In the genomic region with DNA sequence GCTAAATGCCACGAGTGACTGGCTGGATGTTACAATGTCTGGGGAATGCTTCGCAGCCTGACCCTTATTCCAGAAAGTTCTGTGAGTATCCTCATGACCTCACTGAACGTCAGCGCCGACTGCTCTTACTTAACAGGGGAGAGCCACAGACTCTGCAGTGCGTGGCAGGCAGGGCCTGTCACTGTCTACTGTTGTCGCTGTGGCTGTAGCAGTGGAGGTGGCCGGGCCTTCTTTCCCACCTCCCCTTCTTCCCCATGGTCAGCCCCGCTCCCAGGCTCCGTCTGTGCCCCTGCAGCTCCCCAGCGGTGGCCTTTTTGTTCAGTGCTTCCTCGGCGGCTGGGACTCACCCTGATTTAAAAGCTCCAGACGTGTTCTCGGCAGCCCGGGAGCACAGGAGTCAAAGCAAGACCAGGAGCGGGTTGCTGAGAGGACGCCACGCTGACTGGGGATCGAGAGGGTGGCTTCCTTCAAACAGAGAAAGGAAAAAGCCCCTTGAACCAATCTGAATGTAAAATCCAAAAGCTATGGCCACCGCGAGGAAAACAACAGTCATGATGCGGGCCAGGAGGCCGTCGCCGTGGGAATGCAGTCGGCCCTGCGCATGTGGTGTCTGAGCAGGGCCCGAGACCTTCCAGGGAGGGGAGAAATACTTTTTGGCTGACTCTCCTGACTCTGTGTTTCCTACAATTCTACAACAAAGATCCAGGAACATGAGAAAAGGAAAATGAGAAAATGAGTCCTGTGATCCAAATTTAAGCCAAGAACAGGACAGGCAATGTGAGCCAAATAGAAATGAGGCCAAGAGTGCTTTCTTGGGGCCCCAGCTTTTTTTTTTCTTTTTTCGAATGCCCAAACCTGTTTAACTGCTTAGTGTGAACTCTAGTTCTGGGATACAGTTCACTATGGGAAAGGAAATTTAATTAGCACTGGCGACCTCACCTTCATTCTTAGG, we compare ENCODE assay signal across 9 cellular contexts. TPM values are rescaled to one million over a fixed set of nuclear protein-coding genes. Genes with fewer than 3 reads are reported as not detected.
DNase-seq lines count a peak whose midpoint lies in the region; ATAC-seq and TF ChIP-seq lines count a peak whose summit lies in the region.
"Had no signal": no experiment of that assay in that cellular context is flagged by ENCODE, and none has a peak within 500 bp of the region (broad histone marks: within the 10 kb centered on the region; RNA-seq: fewer than 3 reads in every experiment).

No MANE protein-coding gene starts in this region.

- H3K27ac ChIP-seq in lower lobe of right lung (peak overlapping the region; percentile 94), suprapubic skin (peak overlapping the region; percentile 97)

- no peak overlapping the region for H3K4me3 Mint-ChIP-seq in dendritic cell treated with granulocyte-macrophage colony-stimulating factor and Interleukin-4, amounts not matched to agents 40 ng/mL and 50 ng/mL, for 4 days
- H3K4me3 Mint-ChIP-seq in activated CD8-positive, alpha-beta T cell treated with anti-CD3 and anti-CD28 coated beads for 36 hours = no peak overlapping the region

- TF ChIP-seq POLR2A in suprapubic skin (IDR thresholded peaks at IDR 0.05) = peak in 1 of 2 donors; percentile 86

- peak overlapping the region; percentile 65 for H3K27ac Mint-ChIP-seq in dendritic cell treated with granulocyte-macrophage colony-stimulating factor and Interleukin-4, amounts not matched to agents 40 ng/mL and 50 ng/mL, for 4 days
- H3K27ac Mint-ChIP-seq in activated CD8-positive, alpha-beta T cell treated with anti-CD3 and anti-CD28 coated beads for 36 hours = no peak overlapping the region

- 31% methylated on average over 31 of the region's 31 CpGs for WGBS in suprapubic skin

- TF ChIP-seq EP300 in Ishikawa (IDR thresholded peaks at IDR 0.05; ENCODE audit: borderline replicate concordance) = no peak
- TF ChIP-seq EP300 in suprapubic skin (IDR thresholded peaks at IDR 0.05) = peak; percentile 62

- no peaks in the 10 kb centered on the region for H3K9me3 Mint-ChIP-seq in dendritic cell treated with granulocyte-macrophage colony-stimulating factor and Interleukin-4, amounts not matched to agents 40 ng/mL and 50 ng/mL, for 4 days
- H3K9me3 Mint-ChIP-seq in activated CD8-positive, alpha-beta T cell treated with anti-CD3 and anti-CD28 coated beads for 36 hours = no peaks in the 10 kb centered on the region

- no peak for TF ChIP-seq RAD21 in Ishikawa (IDR thresholded peaks at IDR 0.05; ENCODE audit: low read depth)

- H3K27me3 Mint-ChIP-seq in dendritic cell treated with granulocyte-macrophage colony-stimulating factor and Interleukin-4, amounts not matched to agents 40 ng/mL and 50 ng/mL, for 4 days = no peaks in the 10 kb centered on the region
- H3K27me3 Mint-ChIP-seq in activated CD8-positive, alpha-beta T cell treated with anti-CD3 and anti-CD28 coated beads for 36 hours = peaks cover 8% of the 10 kb centered on the region

- H3K4me1 ChIP-seq in lower lobe of right lung (peaks cover 90% of the 10 kb centered on the region), suprapubic skin (peaks cover 81% of the 10 kb centered on the region)

- H3K36me3 Mint-ChIP-seq in dendritic cell treated with granulocyte-macrophage colony-stimulating factor and Interleukin-4, amounts not matched to agents 40 ng/mL and 50 ng/mL, for 4 days (ENCODE audit: low read depth) = no peaks in the 10 kb centered on the region
- H3K36me3 Mint-ChIP-seq in activated CD8-positive, alpha-beta T cell treated with anti-CD3 and anti-CD28 coated beads for 36 hours (ENCODE audit: low read depth) = no peaks in the 10 kb centered on the region

- DNase-seq in lower lobe of right lung (no peak), suprapubic skin (ENCODE audit: low spot score in 2 of 2) (peak; percentile 89), NCI-H2107 treated with DMSO at 0.1 percent for 48 hours (lab: John Stamatoyannopoulos, UW; ENCODE audit: unreplicated experiment) (no peak), NCI-H2196 treated with DMSO at 0.1 percent for 48 hours (lab: John Stamatoyannopoulos, UW; ENCODE audit: unreplicated experiment) (no peak), NCI-H524 (lab: John Stamatoyannopoulos, UW) (no peak)
- DNase-seq in activated CD8-positive, alpha-beta T cell treated with anti-CD3 and anti-CD28 coated beads for 36 hours = no peak
- DNase-seq: stimulated activated CD4-positive, alpha-beta T cell treated with anti-CD3 and anti-CD28 coated beads, Interleukin-2, amount 100 ng/mL, for 48 hours had no signal

- H3K36me3 ChIP-seq in lower lobe of right lung (no peaks in the 10 kb centered on the region), suprapubic skin (no peaks in the 10 kb centered on the region)

- H3K4me3 ChIP-seq in lower lobe of right lung = peak overlapping the region; percentile 14
- peak overlapping the region; percentile 30 for H3K4me3 ChIP-seq in suprapubic skin

- no peaks in the 10 kb centered on the region for H3K9me3 ChIP-seq in lower lobe of right lung
- H3K9me3 ChIP-seq in suprapubic skin = no peaks in the 10 kb centered on the region

- peaks cover 63% of the 10 kb centered on the region for H3K4me1 Mint-ChIP-seq in dendritic cell treated with granulocyte-macrophage colony-stimulating factor and Interleukin-4, amounts not matched to agents 40 ng/mL and 50 ng/mL, for 4 days (ENCODE audit: low read depth)
- H3K4me1 Mint-ChIP-seq in activated CD8-positive, alpha-beta T cell treated with anti-CD3 and anti-CD28 coated beads for 36 hours (ENCODE audit: low read depth) = peaks cover 14% of the 10 kb centered on the region

- TF ChIP-seq CTCF in lower lobe of right lung (IDR thresholded peaks at IDR 0.05) (no peak), suprapubic skin (IDR thresholded peaks at IDR 0.05) (no peak)
- TF ChIP-seq CTCF in activated CD8-positive, alpha-beta T cell treated with anti-CD3 and anti-CD28 coated beads for 36 hours (IDR thresholded peaks at IDR 0.05) = no peak

- POLR2A ChIA-PET in activated CD8-positive, alpha-beta T cell treated with anti-CD3 and anti-CD28 coated beads for 36 hours (lab: Charles Lee) = interaction anchor here (1.6 kb wide), 1 partner anchor 13 kb away, joined by 3 read pairs; no protein-coding TSS in a partner anchor

- peak; percentile 21 to 22 for ATAC-seq in lower lobe of right lung
- no peak for ATAC-seq in activated CD8-positive, alpha-beta T cell treated with anti-CD3 and anti-CD28 coated beads for 36 hours

- CTCF ChIA-PET in activated CD8-positive, alpha-beta T cell treated with anti-CD3 and anti-CD28 coated beads for 36 hours (lab: Charles Lee) = interaction anchor here (1.0 to 3.7 kb wide), 3 partner anchors 10 to 14 kb away, joined by 3 to 13 read pairs (median 6); no protein-coding TSS in a partner anchor

- intact Hi-C loops in dendritic cell treated with granulocyte-macrophage colony-stimulating factor and Interleukin-4, amounts not matched to agents 40 ng/mL and 50 ng/mL, for 4 days (cut with micrococcal nuclease) = loop anchor here (5.0 kb wide), 1 partner anchor 34 kb away; no protein-coding TSS in a partner anchor
- intact Hi-C loops in lower lobe of right lung (cut with DNase I) = no loop called here
- intact Hi-C loops in activated CD8-positive, alpha-beta T cell treated with anti-CD3 and anti-CD28 coated beads for 36 hours (cut with micrococcal nuclease) = no loop called here

- H3K27me3 ChIP-seq in lower lobe of right lung (ENCODE audit: low read depth) (no peaks in the 10 kb centered on the region), suprapubic skin (no peaks in the 10 kb centered on the region)

TF ChIP-seq in Ishikawa, 13 proteins besides CTCF, POLR2A, EP300 and RAD21:
- TF ChIP-seq TCF12 (IDR thresholded peaks at IDR 0.05; ENCODE audit: low read depth) = no peak
- peak; percentile 28; the same call in 1 of the 2 replicates for TF ChIP-seq NFIC (IDR thresholded peaks at IDR 0.05)
- no peak for TF ChIP-seq YY1 (IDR thresholded peaks at IDR 0.05; ENCODE audit: low read depth)
TF ChIP-seq in Ishikawa: peak in this region for 1.

RNA-seq across cellular contexts. Expression of gene TARBP1, which starts 52.5 kb away (rescaled TPM):
- total RNA-seq in lower lobe of right lung (24.6 TPM), suprapubic skin (10 to 100 TPM; 21.1 to 78.2 (median 23.5) TPM)
- 10 to 100 TPM; 53.9 to 61.3 TPM for total RNA-seq in activated CD8-positive, alpha-beta T cell treated with anti-CD3 and anti-CD28 coated beads for 36 hours

Comparison
In these comparisons a context has a peak if more than half of its experiments do, and no peak if none do; other contexts are left out.
1. DNase-seq: peak in suprapubic skin (2 of 2); none in lower lobe of right lung (single experiment), NCI-H2107 treated with DMSO at 0.1 percent for 48 hours (single experiment), activated CD8-positive, alpha-beta T cell treated with anti-CD3 and anti-CD28 coated beads for 36 hours (single experiment), NCI-H2196 treated with DMSO at 0.1 percent for 48 hours (single experiment) and NCI-H524 (0 of 2).